ENCODE assay signal across 13 cellular contexts in the genomic region with DNA sequence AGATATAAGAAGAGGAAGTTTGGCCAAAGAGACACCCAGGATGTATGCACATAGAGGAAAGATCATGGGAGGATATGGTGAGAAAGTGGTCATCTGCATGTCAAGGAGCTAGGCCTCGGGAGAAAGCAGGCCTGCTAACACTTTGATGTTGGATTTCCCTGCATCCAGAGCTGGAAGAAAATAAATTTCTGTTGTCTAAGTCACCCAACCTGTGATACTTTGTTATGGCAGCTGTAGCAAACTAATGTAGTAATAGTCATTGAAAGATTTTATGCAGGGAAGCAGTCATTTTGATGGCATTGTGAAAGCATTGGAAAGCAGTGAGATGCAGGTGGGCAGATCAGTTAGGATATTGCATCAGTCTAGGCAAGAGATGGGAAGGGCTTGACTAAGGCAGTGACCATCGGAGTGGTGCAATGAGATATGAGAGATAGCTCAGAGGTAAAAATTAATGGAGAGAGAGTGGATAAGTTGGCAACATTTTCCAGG. TPM values are rescaled to one million over a fixed set of nuclear protein-coding genes. Genes with fewer than 3 reads are reported as not detected.
DNase-seq lines count a peak whose midpoint lies in the region; ATAC-seq and TF ChIP-seq lines count a peak whose summit lies in the region.
"Had no signal": no experiment of that assay in that cellular context is flagged by ENCODE, and none has a peak within 500 bp of the region (broad histone marks: within the 10 kb centered on the region; RNA-seq: fewer than 3 reads in every experiment).

No MANE protein-coding gene starts in this region.

- no peak for ATAC-seq in activated naive CD4-positive, alpha-beta T cell treated with anti-CD3 and anti-CD28 coated beads, Interleukin-2, amount 50 U/mL, for 72 hours
- ATAC-seq in HG03520 (IDR thresholded peaks at IDR 0.05; ENCODE audit: unreplicated experiment), result no peak

- H3K4me3 ChIP-seq in NB4 (ENCODE audit: low read depth, low read length), result peak overlapping the region; percentile 66
- H3K4me3 ChIP-seq in epithelial cell of proximal tubule (ENCODE audit: low read depth, low read length), result peak overlapping the region; percentile 52
- H3K4me3 ChIP-seq: SJSA1 had no signal

- no peak overlapping the region for H3K27ac Mint-ChIP-seq in activated naive CD4-positive, alpha-beta T cell treated with anti-CD3 and anti-CD28 coated beads, Interleukin-2, amount 50 U/mL, for 72 hours

- H3K9me3 Mint-ChIP-seq in activated naive CD4-positive, alpha-beta T cell treated with anti-CD3 and anti-CD28 coated beads, Interleukin-2, amount 50 U/mL, for 72 hours, result no peaks in the 10 kb centered on the region

- DNase-seq in NCI-H510A treated with DMSO at 0.1 percent for 48 hours (lab: John Stamatoyannopoulos, UW), result peak; percentile 20
- DNase-seq in NCI-H510A (lab: John Stamatoyannopoulos, UW), result no peak
- peak; percentile 75 for DNase-seq in NB4 (ENCODE audit: low read depth)
- DNase-seq in epithelial cell of proximal tubule (ENCODE audit: low read depth), result no peak
- DNase-seq in renal cortical epithelial cell (ENCODE audit: low read depth), result peak; percentile 13
- no peak for DNase-seq in NK-92 (lab: John Stamatoyannopoulos, UW; ENCODE audit: unreplicated experiment)
- no peak for DNase-seq in activated naive CD4-positive, alpha-beta T cell treated with anti-CD3 and anti-CD28 coated beads, Interleukin-2, amount 50 U/mL, for 72 hours (ENCODE audit: low spot score in 2 of 2)
- DNase-seq: activated naive CD4-positive, alpha-beta T cell; Calu3; NCI-H1417; stimulated activated CD4-positive, alpha-beta T cell treated with anti-CD3 and anti-CD28 coated beads, Interleukin-12 subunit alpha, Interleukin-12 subunit beta, amount 100 ng/mL, for 4 hours had no signal

- no peak for TF ChIP-seq CTCF in NB4 (IDR thresholded peaks at IDR 0.05; ENCODE audit: low read depth, low read length)
- no peak for TF ChIP-seq CTCF in epithelial cell of proximal tubule (conservative IDR thresholded peaks at IDR 0.05; ENCODE audit: low read depth, low read length)

- TF ChIP-seq POLR2A in NB4 (IDR thresholded peaks at IDR 0.05; ENCODE audit: extremely low read depth, insufficient read length), result no peak

- peaks cover 0 to 7% of the 10 kb centered on the region in 2 donors for H3K36me3 Mint-ChIP-seq in activated naive CD4-positive, alpha-beta T cell treated with anti-CD3 and anti-CD28 coated beads, Interleukin-2, amount 50 U/mL, for 72 hours

RNA-seq across cellular contexts. Expression of a gene that starts 24.5 kb away (rescaled TPM):
- total RNA-seq in epithelial cell of proximal tubule (30.0 and 32.7 TPM in 2 replicates), renal cortical epithelial cell (53.5 and 118 TPM in 2 replicates)
- 10 to 100 TPM; 25.4 to 27.9 TPM for total RNA-seq in activated naive CD4-positive, alpha-beta T cell treated with anti-CD3 and anti-CD28 coated beads, Interleukin-2, amount 50 U/mL, for 72 hours

RNA-seq across cellular contexts. Expression of a gene that starts 37.2 kb away (rescaled TPM):
- 29.3 and 44.3 TPM in 2 replicates for total RNA-seq in epithelial cell of proximal tubule
- total RNA-seq in renal cortical epithelial cell, result 40.0 and 54.5 TPM in 2 replicates
- total RNA-seq in activated naive CD4-positive, alpha-beta T cell treated with anti-CD3 and anti-CD28 coated beads, Interleukin-2, amount 50 U/mL, for 72 hours, result 10 to 100 TPM; 43.6 to 54.6 TPM

Comparison
In these comparisons a context has a peak if more than half of its experiments do, and no peak if none do; other contexts are left out.
1. DNase-seq: peak in NCI-H510A treated with DMSO at 0.1 percent for 48 hours (single experiment), NB4 (single experiment) and renal cortical epithelial cell (single experiment); none in NCI-H510A (single experiment), epithelial cell of proximal tubule (single experiment), NK-92 (single experiment) and activated naive CD4-positive, alpha-beta T cell treated with anti-CD3 and anti-CD28 coated beads, Interleukin-2, amount 50 U/mL, for 72 hours (0 of 2).